ENCODE assay signal across 8 cellular contexts in the genomic region with DNA sequence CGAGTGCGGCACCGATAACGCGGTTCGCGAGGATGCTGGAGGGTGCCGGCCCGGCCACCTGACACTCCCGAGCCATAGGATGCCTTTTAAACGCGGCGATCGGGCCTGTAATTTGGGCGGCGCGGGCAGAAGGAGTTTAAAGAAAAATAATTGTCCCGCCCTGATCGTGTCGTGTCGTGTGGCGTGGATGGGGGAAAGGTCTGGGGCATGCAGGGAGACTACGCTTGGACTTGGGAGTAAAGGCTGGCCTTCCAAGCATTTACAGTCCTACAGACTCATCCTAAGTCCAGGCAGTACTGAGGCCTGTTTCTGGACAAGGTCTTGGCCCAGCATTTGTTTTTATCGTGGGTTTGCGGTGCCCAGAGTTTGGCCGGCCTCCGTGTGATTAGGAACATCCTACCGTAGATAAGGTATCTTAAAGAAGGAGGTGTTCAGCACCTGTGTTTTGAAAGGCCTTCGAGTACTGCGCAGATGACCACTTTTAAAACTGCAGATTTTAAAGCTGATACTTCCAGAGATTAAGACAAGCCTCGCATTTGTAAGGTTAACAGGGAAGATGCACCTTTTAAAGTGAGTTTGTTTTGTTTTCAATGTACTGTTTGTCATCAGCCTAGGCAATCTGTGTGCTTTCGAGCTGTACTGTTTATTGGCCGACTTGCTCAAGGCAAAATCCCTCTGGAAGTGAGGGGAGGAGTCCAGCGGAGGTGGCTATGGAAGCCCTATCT. TPM values are rescaled to one million over a fixed set of nuclear protein-coding genes. Genes with fewer than 3 reads are reported as not detected.
A peak's percentile ranks its signal among the peaks of the same experiment; 100 is the strongest.
DNase-seq lines count a peak whose midpoint lies in the region; ATAC-seq and TF ChIP-seq lines count a peak whose summit lies in the region.

No MANE protein-coding gene starts in this region.

- DNase-seq in DMS153 treated with DMSO at 0.1 percent for 48 hours (lab: John Stamatoyannopoulos, UW; ENCODE audit: unreplicated experiment) (peak; percentile 65), Peyer's patch (peak; percentile 29 to 78 (median 70)), brain microvascular endothelial cell (peak; percentile 83)

- TF ChIP-seq CTCF in Peyer's patch (IDR thresholded peaks at IDR 0.05), result no peak
- TF ChIP-seq CTCF in brain microvascular endothelial cell (IDR thresholded peaks at IDR 0.05; ENCODE audit: low read depth, low read length, missing control alignments), result no peak

- no peak for ATAC-seq in GM19328 (IDR thresholded peaks at IDR 0.05; ENCODE audit: unreplicated experiment)
- ATAC-seq in HG02642 (IDR thresholded peaks at IDR 0.05; ENCODE audit: poor library complexity, unreplicated experiment), result no peak

- H3K4me3 ChIP-seq in HUES48 (ENCODE audit: low read depth, low read length) (peak overlapping the region; percentile 93), Peyer's patch (peak overlapping the region; percentile 71 to 85 (median 80)), brain microvascular endothelial cell (ENCODE audit: low read depth, low read length) (peak overlapping the region; percentile 88), iPS-20b (ENCODE audit: low read length) (peak overlapping the region; percentile 98), skin epidermis (peak overlapping the region; percentile 59 to 91 (median 73))

- H3K9me3 ChIP-seq in HUES48 (ENCODE audit: control insufficient read depth, insufficient read depth, low read length), result no peaks in the 10 kb centered on the region
- no peaks in the 10 kb centered on the region for H3K9me3 ChIP-seq in Peyer's patch
- H3K9me3 ChIP-seq in iPS-20b (ENCODE audit: insufficient read depth, low read depth, low read length), result no peaks in the 10 kb centered on the region

- H3K36me3 ChIP-seq in HUES48 (ENCODE audit: control insufficient read depth, insufficient read depth, low read length) (peaks cover 49% of the 10 kb centered on the region), Peyer's patch (no peaks in the 10 kb centered on the region), brain microvascular endothelial cell (replicated peaks) (peaks cover 8% of the 10 kb centered on the region), iPS-20b (ENCODE audit: insufficient read depth, low read depth, low read length) (peaks cover 50% of the 10 kb centered on the region)

- H3K4me1 ChIP-seq in HUES48 (ENCODE audit: control insufficient read depth, insufficient read depth, low read length) (peaks cover 36% of the 10 kb centered on the region), Peyer's patch (peaks cover 0 to 18% (median 2%) of the 10 kb centered on the region in 4 donors), iPS-20b (ENCODE audit: insufficient read depth, low read length) (peaks cover 12% of the 10 kb centered on the region)

- H3K27ac ChIP-seq in HUES48 (ENCODE audit: low read depth, low read length), result peak overlapping the region; percentile 95
- peak overlapping the region; percentile 95 to 98 (median 96) for H3K27ac ChIP-seq in Peyer's patch
- H3K27ac ChIP-seq in brain microvascular endothelial cell, result peak overlapping the region; percentile 98
- peak overlapping the region; percentile 26 for H3K27ac ChIP-seq in iPS-20b (ENCODE audit: low read length)
- H3K27ac ChIP-seq in skin epidermis, result peak overlapping the region; percentile 56 to 99 (median 89)

- H3K9ac ChIP-seq in HUES48 (ENCODE audit: low read depth, low read length), result peak overlapping the region; percentile 95
- H3K9ac ChIP-seq in iPS-20b (ENCODE audit: low read depth, low read length), result peak overlapping the region; percentile 97

- in situ Hi-C loops in brain microvascular endothelial cell (cut with HindIII; ENCODE audit: low pct_ligation_motif_present, low sequenced_read_pairs), result no loop called here

- H3K27me3 ChIP-seq in HUES48 (ENCODE audit: control insufficient read depth, insufficient read depth, low read length), result no peaks in the 10 kb centered on the region
- no peaks in the 10 kb centered on the region for H3K27me3 ChIP-seq in Peyer's patch
- no peaks in the 10 kb centered on the region for H3K27me3 ChIP-seq in brain microvascular endothelial cell (replicated peaks)
- H3K27me3 ChIP-seq in iPS-20b (ENCODE audit: insufficient read depth, low read length), result no peaks in the 10 kb centered on the region

- peak; percentile 32 to 60 for TF ChIP-seq POLR2A in Peyer's patch (IDR thresholded peaks at IDR 0.05)

RNA-seq across cellular contexts. Expression of gene WEE1, which starts 1.5 kb away (rescaled TPM):
- 10 to 100 TPM; 14.4 to 40.4 (median 26.2) TPM for total RNA-seq in Peyer's patch

Comparison
In these comparisons a context has a peak if more than half of its experiments do, and no peak if none do; other contexts are left out.
1. H3K27ac ChIP-seq: peak in every context shown above with its lines; median percentile 98 in brain microvascular endothelial cell; 96 in Peyer's patch; 95 in HUES48; 89 in skin epidermis; 26 in iPS-20b.